1 cellular context compared by ENCODE assay signal in genomic region chr1:26752519-26752918, GRCh38.
TF ChIP-seq lines count a peak whose summit lies in the region.

No MANE protein-coding gene starts in this region.

TF ChIP-seq in SK-N-SH treated with all-trans-retinoic acid at 6 μM for 48 hours, 23 proteins besides CTCF, POLR2A, EP300 and RAD21 (continued from another document):
- TF ChIP-seq PPARA (CRISPR knock-in tag; IDR thresholded peaks at IDR 0.05; ENCODE audit: borderline replicate concordance) (no peak), ZFP30 (CRISPR knock-in tag; IDR thresholded peaks at IDR 0.05) (no peak), ZNF70 (CRISPR knock-in tag; IDR thresholded peaks at IDR 0.05) (no peak), ZC3H10 (CRISPR knock-in tag; IDR thresholded peaks at IDR 0.05) (no peak), TCF4 (CRISPR knock-in tag; IDR thresholded peaks at IDR 0.05; ENCODE audit: borderline replicate concordance) (no peak), POU6F1 (CRISPR knock-in tag; IDR thresholded peaks at IDR 0.05; ENCODE audit: borderline replicate concordance, low read depth) (no peak), ESRRG (CRISPR knock-in tag; IDR thresholded peaks at IDR 0.05) (no peak)
